Comparison of ENCODE assay signal across 22 cellular contexts in genomic region chr6:333379-334002, GRCh38. TPM values are rescaled to one million over a fixed set of nuclear protein-coding genes. Genes with fewer than 3 reads are reported as not detected.
"Had no signal": no experiment of that assay in that cellular context is flagged by ENCODE, and none has a peak within 500 bp of the region (broad histone marks: within the 10 kb centered on the region; RNA-seq: fewer than 3 reads in every experiment).

No MANE protein-coding gene starts in this region.

- H2AFZ ChIP-seq: hepatocyte, parathyroid adenoma had no signal

- H3K27ac Mint-ChIP-seq: activated CD4-positive, alpha-beta T cell treated with anti-CD3 and anti-CD28 coated beads, Interleukin-2, amount 10 ng/mL, durations not matched to agents 7 days and 5 days; activated naive CD4-positive, alpha-beta T cell treated with anti-CD3 and anti-CD28 coated beads for 36 hours; activated T-helper 2 cell treated with anti-CD3 and anti-CD28 coated beads, Interferon-gamma antibody, Interleukin-2, Interleukin-4, amounts not matched to agents 10 μg/mL and 5 μg/mL and 100 μg/mL, durations not matched to agents 14 hours and 24 hours and 36 hours; endodermal cell; naive thymus-derived CD4-positive, alpha-beta T cell; T-helper 17 cell; type B pancreatic cell had no signal

- H3K4me1 Mint-ChIP-seq: endodermal cell had no signal

- FAIRE-seq: astrocyte had no signal

- H3K4me2 ChIP-seq: hepatocyte had no signal

- H3K27me3 ChIP-seq: hepatocyte, suprapubic skin had no signal

- H3K27me3 Mint-ChIP-seq: activated CD4-positive, alpha-beta T cell treated with anti-CD3 and anti-CD28 coated beads, Interleukin-2, amount 10 ng/mL, durations not matched to agents 7 days and 5 days; naive thymus-derived CD4-positive, alpha-beta T cell; T-helper 17 cell; type B pancreatic cell had no signal

- H3K9ac ChIP-seq: parathyroid adenoma had no signal

- ATAC-seq: left lobe of liver; mucosa of descending colon; naive thymus-derived CD4-positive, alpha-beta T cell; stimulated activated naive CD8-positive, alpha-beta T cell treated with anti-CD3 and anti-CD28 coated beads, Interleukin-15, Interleukin-2, amounts not matched to agents 100 U/mL and 50 U/mL, for 24 hours; T-helper 17 cell had no signal

- H3K36me3 ChIP-seq: suprapubic skin had no signal

- H3K4me3 Mint-ChIP-seq: activated CD4-positive, alpha-beta T cell treated with anti-CD3 and anti-CD28 coated beads, Interleukin-2, amount 10 ng/mL, durations not matched to agents 7 days and 5 days; activated naive CD4-positive, alpha-beta T cell treated with anti-CD3 and anti-CD28 coated beads for 36 hours; endodermal cell; naive thymus-derived CD4-positive, alpha-beta T cell; T-helper 17 cell; type B pancreatic cell had no signal

- H3K9me3 ChIP-seq: suprapubic skin had no signal

- H3K79me2 ChIP-seq: parathyroid adenoma had no signal

- H3K9me3 Mint-ChIP-seq: activated CD4-positive, alpha-beta T cell treated with anti-CD3 and anti-CD28 coated beads, Interleukin-2, amount 10 ng/mL, durations not matched to agents 7 days and 5 days; activated naive CD4-positive, alpha-beta T cell treated with anti-CD3 and anti-CD28 coated beads for 36 hours; activated T-helper 2 cell treated with anti-CD3 and anti-CD28 coated beads, Interferon-gamma antibody, Interleukin-2, Interleukin-4, amounts not matched to agents 10 μg/mL and 5 μg/mL and 100 μg/mL, durations not matched to agents 14 hours and 24 hours and 36 hours; naive thymus-derived CD4-positive, alpha-beta T cell; type B pancreatic cell had no signal

- H3K36me3 Mint-ChIP-seq: naive thymus-derived CD4-positive, alpha-beta T cell; type B pancreatic cell had no signal

- H3K4me3 ChIP-seq: dorsolateral prefrontal cortex, hepatocyte, mucosa of descending colon, suprapubic skin had no signal

- H3K27ac ChIP-seq: dorsolateral prefrontal cortex, hepatocyte, parathyroid adenoma, suprapubic skin had no signal

- DNase-seq: activated CD4-positive, alpha-beta T cell treated with anti-CD3 and anti-CD28 coated beads, Interleukin-2, amount 10 ng/mL, durations not matched to agents 7 days and 5 days; activated CD8-positive, alpha-beta memory T cell treated with anti-CD3 and anti-CD28 coated beads for 24 hours; activated naive CD4-positive, alpha-beta T cell treated with anti-CD3 and anti-CD28 coated beads for 36 hours; endodermal cell; islet precursor cell; mucosa of descending colon; naive thymus-derived CD4-positive, alpha-beta T cell; stimulated activated CD4-positive, alpha-beta T cell treated with anti-CD3 and anti-CD28 coated beads, Interleukin-15, amount 100 ng/mL, for 24 hours; stimulated activated CD4-positive, alpha-beta T cell treated with anti-CD3 and anti-CD28 coated beads, Interleukin-4, amount 100 ng/mL, for 4 hours; stimulated activated CD8-positive, alpha-beta memory T cell treated with anti-CD3 and anti-CD28 coated beads, Interleukin-4, amount 100 ng/mL, for 48 hours; stimulated activated naive CD8-positive, alpha-beta T cell treated with anti-CD3 and anti-CD28 coated beads, Interleukin-15, Interleukin-2, amounts not matched to agents 100 U/mL and 50 U/mL, for 24 hours; T-helper 17 cell had no signal

RNA-seq across cellular contexts. Expression of gene IRF4, which starts 58.1 kb away (rescaled TPM):
- total RNA-seq: endodermal cell, mammary epithelial cell, renal cortical epithelial cell had no signal
